Comparison of ENCODE assay signal across 8 cellular contexts in genomic region chr19:6218497-6219146, GRCh38.
A peak's percentile ranks its signal among the peaks of the same experiment; 100 is the strongest.
DNase-seq lines count a peak whose midpoint lies in the region; ATAC-seq and TF ChIP-seq lines count a peak whose summit lies in the region.

No MANE protein-coding gene starts in this region.

- DNase-seq in BJ (ENCODE audit: low read depth) (no peak), GM23338 (ENCODE audit: low spot score) (peak; percentile 95), NCI-H69 (lab: John Stamatoyannopoulos, UW) (peak; percentile 71), memory B cell (ENCODE audit: low spot score in 2 of 2) (peak; percentile 84 to 89)
- peak; percentile 90 for DNase-seq in activated CD8-positive, alpha-beta T cell treated with anti-CD3 and anti-CD28 coated beads, Interleukin-2, amount 10 ng/mL, durations not matched to agents 7 days and 5 days
- DNase-seq in effector CD8-positive, alpha-beta T cell (lab: John Stamatoyannopoulos, UW): peak; percentile 79
- peak; percentile 59 to 67 for DNase-seq in stimulated activated CD8-positive, alpha-beta memory T cell treated with anti-CD3 and anti-CD28 coated beads, Interleukin-2, amount 100 ng/mL, for 1 hour (ENCODE audit: low read depth in 2 of 2)

- H4K20me1 ChIP-seq in GM23338 (replicated peaks; ENCODE audit: insufficient read depth): no peaks in the 10 kb centered on the region

- no peak overlapping the region for H3K27ac ChIP-seq in GM23338 (ENCODE audit: low read depth)

- no peaks in the 10 kb centered on the region for H3F3A ChIP-seq in GM23338 (replicated peaks; ENCODE audit: low read depth)

- POLR2A ChIA-PET in BJ (lab: Charles Lee): no interaction called here
- POLR2A ChIA-PET in activated CD8-positive, alpha-beta T cell treated with anti-CD3 and anti-CD28 coated beads, Interleukin-2, amount 10 ng/mL, durations not matched to agents 7 days and 5 days (lab: Charles Lee): interaction anchor here (1.1 kb wide), 1 partner anchor 54 kb away, joined by 3 read pairs; no protein-coding TSS in a partner anchor

- peak overlapping the region; percentile 76 for H3K27ac Mint-ChIP-seq in GM23338
- H3K27ac Mint-ChIP-seq in activated CD8-positive, alpha-beta T cell treated with anti-CD3 and anti-CD28 coated beads, Interleukin-2, amount 10 ng/mL, durations not matched to agents 7 days and 5 days: peak overlapping the region; percentile 67
- no peak overlapping the region for H3K27ac Mint-ChIP-seq in memory B cell

- H3K4me1 Mint-ChIP-seq in GM23338 (peaks cover 7% of the 10 kb centered on the region), memory B cell (peaks cover 4% of the 10 kb centered on the region)
- no peaks in the 10 kb centered on the region for H3K4me1 Mint-ChIP-seq in activated CD8-positive, alpha-beta T cell treated with anti-CD3 and anti-CD28 coated beads, Interleukin-2, amount 10 ng/mL, durations not matched to agents 7 days and 5 days (ENCODE audit: low read depth)

- no peaks in the 10 kb centered on the region for H3K79me2 ChIP-seq in GM23338 (replicated peaks; ENCODE audit: insufficient read depth)

- H3K9me3 Mint-ChIP-seq in GM23338 (no peaks in the 10 kb centered on the region), memory B cell (no peaks in the 10 kb centered on the region)
- H3K9me3 Mint-ChIP-seq in activated CD8-positive, alpha-beta T cell treated with anti-CD3 and anti-CD28 coated beads, Interleukin-2, amount 10 ng/mL, durations not matched to agents 7 days and 5 days (ENCODE audit: insufficient read depth): no peaks in the 10 kb centered on the region

- H3K4me2 ChIP-seq in GM23338: no peak overlapping the region

- TF ChIP-seq CTCF in BJ (IDR thresholded peaks at IDR 0.05; ENCODE audit: insufficient read depth, low read depth, low read length) (peak; percentile 93), GM23338 (conservative IDR thresholded peaks at IDR 0.05; ENCODE audit: low read depth in 2 of 2) (peak; percentile 78 to 98)

- H3K4me1 ChIP-seq in GM23338 (ENCODE audit: insufficient read depth): no peaks in the 10 kb centered on the region

- H3K4me3 ChIP-seq in BJ (ENCODE audit: low read depth, low read length): no peak overlapping the region
- no peak overlapping the region for H3K4me3 ChIP-seq in GM23338

- H2AFZ ChIP-seq in GM23338: no peak overlapping the region

- H3K36me3 ChIP-seq in BJ (ENCODE audit: control insufficient read depth, insufficient read depth, low read length) (peaks cover 44% of the 10 kb centered on the region), GM23338 (ENCODE audit: insufficient read depth) (no peaks in the 10 kb centered on the region; the same call in 1 of the 2 replicates)

- ATAC-seq in GM23338 (peak; percentile 76), memory B cell (ENCODE audit: low read depth) (peak; percentile 91), GM19328 (IDR thresholded peaks at IDR 0.05; ENCODE audit: unreplicated experiment) (no peak)
- ATAC-seq in activated CD8-positive, alpha-beta T cell treated with anti-CD3 and anti-CD28 coated beads, Interleukin-2, amount 10 ng/mL, durations not matched to agents 7 days and 5 days: peak; percentile 80

- CTCF ChIA-PET in BJ (lab: Yijun Ruan, JAX): interaction anchor here (0.6 to 5.9 kb wide), 33 partner anchors 9 to 231 kb away, joined by 3 to 160 read pairs (median 6); partner anchors contain the start of gene ACER1
- CTCF ChIA-PET in activated CD8-positive, alpha-beta T cell treated with anti-CD3 and anti-CD28 coated beads, Interleukin-2, amount 10 ng/mL, durations not matched to agents 7 days and 5 days (lab: Charles Lee): interaction anchor here (0.8 to 3.1 kb wide), 25 partner anchors 9 to 413 kb away, joined by 3 to 17 read pairs (median 4); partner anchors contain the start of genes ALKBH7 and KHSRP

- no peaks in the 10 kb centered on the region for H3K9me2 ChIP-seq in GM23338 (ENCODE audit: insufficient read depth)

- H3K27me3 Mint-ChIP-seq in GM23338 (ENCODE audit: insufficient read depth, low read depth, poor library complexity) (peaks cover 8% of the 10 kb centered on the region), memory B cell (no peaks in the 10 kb centered on the region)
- H3K27me3 Mint-ChIP-seq in activated CD8-positive, alpha-beta T cell treated with anti-CD3 and anti-CD28 coated beads, Interleukin-2, amount 10 ng/mL, durations not matched to agents 7 days and 5 days (ENCODE audit: low read depth): no peaks in the 10 kb centered on the region

- H3K27me3 ChIP-seq in BJ (ENCODE audit: control insufficient read depth, insufficient read depth, low read length) (no peaks in the 10 kb centered on the region), GM23338 (ENCODE audit: insufficient read depth) (no peaks in the 10 kb centered on the region)

- H3K36me3 Mint-ChIP-seq in GM23338 (ENCODE audit: low read depth) (peaks cover 8% of the 10 kb centered on the region; the same call in 1 of the 3 replicates), memory B cell (peaks cover 9% of the 10 kb centered on the region)
- H3K36me3 Mint-ChIP-seq in activated CD8-positive, alpha-beta T cell treated with anti-CD3 and anti-CD28 coated beads, Interleukin-2, amount 10 ng/mL, durations not matched to agents 7 days and 5 days (ENCODE audit: low read depth): peaks cover 1% of the 10 kb centered on the region

- H3K4me3 Mint-ChIP-seq in GM23338 (no peak overlapping the region), memory B cell (no peak overlapping the region)
- H3K4me3 Mint-ChIP-seq in activated CD8-positive, alpha-beta T cell treated with anti-CD3 and anti-CD28 coated beads, Interleukin-2, amount 10 ng/mL, durations not matched to agents 7 days and 5 days: no peak overlapping the region

TF ChIP-seq in GM23338, 12 proteins besides CTCF, POLR2A, EP300 and RAD21 (continues in another document):
- no peak for TF ChIP-seq EZH2phosphoT487 (IDR thresholded peaks at IDR 0.05; ENCODE audit: unreplicated experiment)
- no peak for TF ChIP-seq ZNF462 (CRISPR knock-in tag; IDR thresholded peaks at IDR 0.05)
- no peak for TF ChIP-seq ZNF114 (CRISPR knock-in tag; IDR thresholded peaks at IDR 0.05)
- TF ChIP-seq ETS1 (IDR thresholded peaks at IDR 0.05): no peak
